Comparison of ENCODE assay signal across 10 cellular contexts in the genomic region with DNA sequence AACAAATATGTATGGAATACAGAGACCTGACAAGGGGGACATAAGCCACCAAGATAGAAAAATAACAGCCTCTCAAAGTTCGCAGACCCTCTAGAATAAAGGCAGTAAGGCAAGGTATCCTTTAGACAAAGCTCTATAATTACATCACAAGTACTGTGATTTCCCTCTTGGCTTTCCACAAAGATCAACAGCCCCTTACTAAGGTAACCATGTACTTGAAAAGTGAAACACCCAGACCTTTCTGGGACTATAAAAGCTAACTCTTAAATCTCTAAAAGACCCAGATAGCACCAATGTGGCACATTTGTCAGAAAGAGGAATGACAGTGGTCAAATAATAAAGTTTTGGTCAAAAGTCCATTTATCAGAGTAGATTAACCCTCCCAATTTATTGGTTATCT. TPM values are rescaled to one million over a fixed set of nuclear protein-coding genes. Genes with fewer than 3 reads are reported as not detected.
DNase-seq lines count a peak whose midpoint lies in the region; ATAC-seq and TF ChIP-seq lines count a peak whose summit lies in the region.
"Had no signal": no experiment of that assay in that cellular context is flagged by ENCODE, and none has a peak within 500 bp of the region (broad histone marks: within the 10 kb centered on the region; RNA-seq: fewer than 3 reads in every experiment).

No MANE protein-coding gene starts in this region.

- H3K9ac ChIP-seq in HUES48 (ENCODE audit: low read depth, low read length): no peak overlapping the region

- H3K27me3 ChIP-seq in HUES48 (ENCODE audit: control insufficient read depth, insufficient read depth, low read length) (no peaks in the 10 kb centered on the region), right atrium auricular region (no peaks in the 10 kb centered on the region)
- H3K27me3 ChIP-seq: brain microvascular endothelial cell had no signal

- H3K9me3 ChIP-seq in HUES48 (ENCODE audit: control insufficient read depth, insufficient read depth, low read length) (no peaks in the 10 kb centered on the region), right atrium auricular region (no peaks in the 10 kb centered on the region)

- H3K4me1 ChIP-seq in HUES48 (ENCODE audit: control insufficient read depth, insufficient read depth, low read length) (peaks cover 42% of the 10 kb centered on the region), right atrium auricular region (peaks cover 0 to 60% of the 10 kb centered on the region in 2 donors)

- peak; percentile 17 for ATAC-seq in effector memory CD8-positive, alpha-beta T cell (replicated peaks)
- ATAC-seq in HG03342 (IDR thresholded peaks at IDR 0.05; ENCODE audit: unreplicated experiment): no peak

- H3K27ac ChIP-seq in HUES48 (ENCODE audit: low read depth, low read length): peak overlapping the region; percentile 21
- no peak overlapping the region for H3K27ac ChIP-seq in right atrium auricular region
- H3K27ac ChIP-seq: brain microvascular endothelial cell had no signal

- no peak for TF ChIP-seq CTCF in GM12865 (IDR thresholded peaks at IDR 0.05; ENCODE audit: insufficient read depth, low read depth, low read length, missing control alignments)
- TF ChIP-seq CTCF in GM20000 (IDR thresholded peaks at IDR 0.05; ENCODE audit: extremely low read depth, missing control alignments): no peak
- no peak for TF ChIP-seq CTCF in right atrium auricular region (IDR thresholded peaks at IDR 0.05)

- no peaks in the 10 kb centered on the region for H3K27me3 Mint-ChIP-seq in effector memory CD8-positive, alpha-beta T cell

- CTCF ChIA-PET in HEK293T (lab: Yijun Ruan, JAX): no interaction called here

- peaks cover 36 to 57% of the 10 kb centered on the region in 2 donors for H3K4me1 Mint-ChIP-seq in effector memory CD8-positive, alpha-beta T cell (ENCODE audit: low read depth in 2 of 2)

- peaks cover 4% of the 10 kb centered on the region for H3K36me3 Mint-ChIP-seq in effector memory CD8-positive, alpha-beta T cell (ENCODE audit: insufficient read depth)

- H3K36me3 ChIP-seq in HUES48 (ENCODE audit: control insufficient read depth, insufficient read depth, low read length) (no peaks in the 10 kb centered on the region), right atrium auricular region (no peaks in the 10 kb centered on the region)
- H3K36me3 ChIP-seq: brain microvascular endothelial cell had no signal

- POLR2A ChIA-PET in HEK293T (lab: Yijun Ruan, JAX): no interaction called here

- DNase-seq in GM12865 (ENCODE audit: low read depth) (peak; percentile 32), GM20000 (ENCODE audit: low spot score) (peak; percentile 17), right atrium auricular region (ENCODE audit: low spot score) (no peak), HEK293T (ENCODE audit: extremely low spot score) (no peak)
- no peak for DNase-seq in effector memory CD8-positive, alpha-beta T cell
- no peak for DNase-seq in stimulated activated CD4-positive, alpha-beta T cell treated with anti-CD3 and anti-CD28 coated beads, Interleukin-4, amount 100 ng/mL, for 24 hours
- DNase-seq: brain microvascular endothelial cell, IMR-90 had no signal

- H3K4me3 Mint-ChIP-seq in effector memory CD8-positive, alpha-beta T cell: peak overlapping the region; percentile 76 to 78

- peak overlapping the region; percentile 87 to 92 for H3K27ac Mint-ChIP-seq in effector memory CD8-positive, alpha-beta T cell

- H3K9me3 Mint-ChIP-seq in effector memory CD8-positive, alpha-beta T cell: no peaks in the 10 kb centered on the region

- peak overlapping the region; percentile 41 for H3K4me3 ChIP-seq in GM12865 (ENCODE audit: low read depth, low read length)
- H3K4me3 ChIP-seq in HUES48 (ENCODE audit: low read depth, low read length): no peak overlapping the region
- no peak overlapping the region for H3K4me3 ChIP-seq in right atrium auricular region

TF ChIP-seq in HEK293T, 16 proteins besides CTCF, POLR2A, EP300 and RAD21:
- TF ChIP-seq ARNT (IDR thresholded peaks at IDR 0.05): no peak
- no peak for TF ChIP-seq HDGF (IDR thresholded peaks at IDR 0.05; ENCODE audit: borderline replicate concordance)
- no peak for TF ChIP-seq FOXM1 (IDR thresholded peaks at IDR 0.05; ENCODE audit: borderline replicate concordance)
- TF ChIP-seq, protein P1, sequence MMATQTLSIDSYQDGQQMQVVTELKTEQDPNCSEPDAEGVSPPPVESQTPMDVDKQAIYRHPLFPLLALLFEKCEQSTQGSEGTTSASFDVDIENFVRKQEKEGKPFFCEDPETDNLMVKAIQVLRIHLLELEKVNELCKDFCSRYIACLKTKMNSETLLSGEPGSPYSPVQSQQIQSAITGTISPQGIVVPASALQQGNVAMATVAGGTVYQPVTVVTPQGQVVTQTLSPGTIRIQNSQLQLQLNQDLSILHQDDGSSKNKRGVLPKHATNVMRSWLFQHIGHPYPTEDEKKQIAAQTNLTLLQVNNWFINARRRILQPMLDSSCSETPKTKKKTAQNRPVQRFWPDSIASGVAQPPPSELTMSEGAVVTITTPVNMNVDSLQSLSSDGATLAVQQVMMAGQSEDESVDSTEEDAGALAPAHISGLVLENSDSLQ (IDR thresholded peaks at IDR 0.05): no peak
- no peak for TF ChIP-seq CTBP1 (IDR thresholded peaks at IDR 0.05; ENCODE audit: borderline replicate concordance)
- no peak for TF ChIP-seq BHLHE40 (IDR thresholded peaks at IDR 0.05; ENCODE audit: borderline replicate concordance)
- no peak for TF ChIP-seq LEF1 (IDR thresholded peaks at IDR 0.05; ENCODE audit: borderline replicate concordance)
- no peak for TF ChIP-seq FOXK2 (IDR thresholded peaks at IDR 0.05)
- TF ChIP-seq SUZ12 (IDR thresholded peaks at IDR 0.05): no peak
- no peak for TF ChIP-seq NFRKB (IDR thresholded peaks at IDR 0.05)
- TF ChIP-seq FOXA1 (IDR thresholded peaks at IDR 0.05): no peak
- TF ChIP-seq ZNF384 (IDR thresholded peaks at IDR 0.05): no peak
- TF ChIP-seq ELF4 (IDR thresholded peaks at IDR 0.05): no peak
- no peak for TF ChIP-seq TARDBP (IDR thresholded peaks at IDR 0.05)
- TF ChIP-seq SP1 (IDR thresholded peaks at IDR 0.05): no peak

RNA-seq across cellular contexts. Expression of a gene that starts 51.9 kb away (rescaled TPM):
- 10 to 100 TPM; 68.2 to 79.9 TPM for total RNA-seq in right atrium auricular region

Comparison
In these comparisons a context has a peak if more than half of its experiments do, and no peak if none do; other contexts are left out.
1. DNase-seq: peak in GM12865 (single experiment) and GM20000 (single experiment); none in effector memory CD8-positive, alpha-beta T cell (0 of 3), right atrium auricular region (single experiment), stimulated activated CD4-positive, alpha-beta T cell treated with anti-CD3 and anti-CD28 coated beads, Interleukin-4, amount 100 ng/mL, for 24 hours (single experiment) and HEK293T (single experiment).